ENCODE assay signal across 9 cellular contexts in the genomic region with DNA sequence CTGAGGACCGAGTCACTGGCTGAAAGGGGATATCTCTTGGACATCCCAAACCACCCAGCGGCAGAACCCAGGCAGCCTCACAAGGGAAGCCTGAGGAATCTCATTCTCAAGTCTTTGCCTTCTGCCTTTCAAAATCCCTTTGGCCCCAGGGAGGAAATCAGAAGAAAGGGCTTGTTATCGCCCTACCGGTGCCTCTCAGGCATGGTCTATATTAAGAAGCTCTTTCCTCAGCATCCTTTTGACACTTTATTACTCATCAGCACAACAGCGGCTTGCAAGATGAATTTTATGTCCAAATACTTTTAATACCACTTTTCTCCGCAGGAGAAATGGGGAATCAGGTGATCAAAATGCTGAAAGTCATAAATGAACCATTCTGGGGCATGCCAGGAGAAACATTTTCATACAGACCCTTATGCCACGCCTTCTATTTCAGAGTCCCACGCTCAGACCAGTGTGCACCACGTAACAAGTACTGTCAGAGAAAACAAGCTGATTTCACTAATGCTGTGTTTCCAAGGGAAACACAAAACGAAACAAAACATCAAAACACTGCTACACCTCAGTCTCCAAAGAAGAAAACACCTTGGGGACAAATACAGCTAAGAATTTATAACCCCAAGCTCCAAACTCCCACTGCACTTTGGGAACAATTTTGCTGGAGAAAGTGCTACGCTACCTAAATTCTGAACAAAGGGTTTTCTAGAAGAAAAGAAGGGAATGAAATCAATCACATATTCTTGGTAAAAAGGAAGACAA. TPM values are rescaled to one million over a fixed set of nuclear protein-coding genes. Genes with fewer than 3 reads are reported as not detected.
DNase-seq lines count a peak whose midpoint lies in the region; ATAC-seq and TF ChIP-seq lines count a peak whose summit lies in the region.
"Had no signal": no experiment of that assay in that cellular context is flagged by ENCODE, and none has a peak within 500 bp of the region (broad histone marks: within the 10 kb centered on the region; RNA-seq: fewer than 3 reads in every experiment).

No MANE protein-coding gene starts in this region.

- H3K4me1 ChIP-seq in uterus = no peaks in the 10 kb centered on the region

- no peak overlapping the region for H3K4me3 ChIP-seq in uterus

- H3K27ac Mint-ChIP-seq in WTC11 = peak overlapping the region; percentile 82

- TF ChIP-seq CTCF in WTC11 (IDR thresholded peaks at IDR 0.05) (no peak), uterus (IDR thresholded peaks at IDR 0.05) (peak in 1 of 4 experiments; percentile 3)

- H3K4me3 Mint-ChIP-seq in WTC11 = no peak overlapping the region

- intact Hi-C loops in uterus (cut with DNase I; ENCODE audit: low total_unique reads) = no loop called here

- ATAC-seq in GM18867 (IDR thresholded peaks at IDR 0.05; ENCODE audit: unreplicated experiment) = peak; percentile 54
- ATAC-seq in HG02885 (IDR thresholded peaks at IDR 0.05; ENCODE audit: poor library complexity, unreplicated experiment) = peak; percentile 60
- ATAC-seq in WTC11 = no peak; the same call in 1 of the 2 replicates
- ATAC-seq in GM18861 (IDR thresholded peaks at IDR 0.05; ENCODE audit: unreplicated experiment) = no peak

- POLR2A ChIA-PET in WTC11 (lab: Charles Lee) = no interaction called here

- H3K27me3 Mint-ChIP-seq in WTC11 (ENCODE audit: low read depth) = no peaks in the 10 kb centered on the region

- TF ChIP-seq POLR2A in uterus (IDR thresholded peaks at IDR 0.05) = no peak

- no peaks in the 10 kb centered on the region for H3K27me3 ChIP-seq in uterus

- CTCF ChIA-PET in WTC11 (lab: Charles Lee) = no interaction called here

- H3K36me3 ChIP-seq in uterus = no peaks in the 10 kb centered on the region

- no peaks in the 10 kb centered on the region for H3K9me3 ChIP-seq in uterus

- DNase-seq in WTC11 (ENCODE audit: low spot score) (no peak), germinal center (ENCODE audit: low spot score) (peak; percentile 38), uterus (no peak), NCI-H146 (lab: John Stamatoyannopoulos, UW) (no peak), NCI-H1105 treated with DMSO at 0.1 percent for 48 hours (lab: John Stamatoyannopoulos, UW) (no peak)

- no peaks in the 10 kb centered on the region for H3K9me3 Mint-ChIP-seq in WTC11

- peak overlapping the region; percentile 70 to 77 for H3K27ac ChIP-seq in uterus
- H3K27ac ChIP-seq: VCaP had no signal

- no peaks in the 10 kb centered on the region for H3K36me3 Mint-ChIP-seq in WTC11

- peaks cover 62% of the 10 kb centered on the region for H3K4me1 Mint-ChIP-seq in WTC11

TF ChIP-seq in WTC11, 78 proteins besides CTCF, POLR2A, EP300 and RAD21:
- TF ChIP-seq ZNF416 (CRISPR knock-in tag; IDR thresholded peaks at IDR 0.05) (no peak), NFE2L1 (CRISPR knock-in tag; IDR thresholded peaks at IDR 0.05) (no peak)
TF ChIP-seq in WTC11: peak in this region for 0.

RNA-seq across cellular contexts. Expression of a gene that starts 30.0 kb away (rescaled TPM):
- 57.9 to 66.2 TPM (median 65.7 TPM) in 3 replicates for total RNA-seq in WTC11 (2021)
- 10 to 100 TPM; 13.1 to 73.7 (median 26.2) TPM for total RNA-seq in uterus

Comparison
In these comparisons a context has a peak if more than half of its experiments do, and no peak if none do; other contexts are left out.
1. ATAC-seq: peak in GM18867 (single experiment) and HG02885 (single experiment); none in WTC11 (single experiment) and GM18861 (single experiment).